Comparison of ENCODE assay signal across 10 cellular contexts in the genomic region with DNA sequence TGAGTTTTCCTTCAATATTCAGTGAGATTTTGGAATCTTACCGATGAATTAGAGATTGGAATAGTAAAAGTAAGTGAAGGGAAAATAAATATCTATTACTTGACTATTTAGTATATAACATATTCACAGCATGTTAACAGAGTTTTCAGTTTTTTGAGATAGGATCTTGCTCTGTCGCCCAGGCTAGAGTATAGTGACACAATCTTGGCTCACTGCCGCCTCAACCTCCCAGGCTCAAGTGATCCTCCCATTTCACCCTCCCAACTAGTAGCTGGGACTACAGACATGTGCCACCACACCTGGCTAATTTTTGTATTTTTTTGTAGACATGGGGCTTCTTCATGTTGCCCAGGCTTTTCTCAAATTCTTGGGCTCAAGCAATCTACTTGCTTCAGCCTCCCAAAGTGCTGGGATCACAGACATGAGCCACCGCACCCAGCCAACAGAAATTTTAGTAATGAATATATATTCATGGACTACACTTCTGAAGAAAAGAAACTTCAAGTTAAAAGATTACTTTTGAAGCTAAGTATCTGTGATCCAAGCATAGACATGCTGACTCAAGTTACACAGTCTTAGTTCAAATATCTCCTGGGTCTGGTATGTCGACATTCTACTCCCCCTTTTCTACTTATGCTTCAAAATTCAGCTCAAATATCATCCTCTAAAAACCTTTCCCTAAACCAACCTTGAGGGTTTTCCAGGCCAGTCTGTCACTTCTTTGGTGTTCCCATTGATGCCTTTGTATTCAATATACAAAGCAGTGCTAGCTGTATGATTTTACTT. TPM values are rescaled to one million over a fixed set of nuclear protein-coding genes. Genes with fewer than 3 reads are reported as not detected.
DNase-seq lines count a peak whose midpoint lies in the region; ATAC-seq and TF ChIP-seq lines count a peak whose summit lies in the region.
"Had no signal": no experiment of that assay in that cellular context is flagged by ENCODE, and none has a peak within 500 bp of the region (broad histone marks: within the 10 kb centered on the region; RNA-seq: fewer than 3 reads in every experiment).

No MANE protein-coding gene starts in this region.

- TF ChIP-seq CTCF in upper lobe of right lung (IDR thresholded peaks at IDR 0.05), result no peak

- H3K27ac ChIP-seq in upper lobe of right lung, result no peak overlapping the region

- peaks cover 63% of the 10 kb centered on the region for H3K4me1 ChIP-seq in upper lobe of right lung

- DNase-seq in Right ventricle myocardium superior (no peak), cardiac septum (ENCODE audit: low spot score) (no peak), amniotic epithelial cell (ENCODE audit: low read depth) (peak; percentile 63), iris pigment epithelial cell (ENCODE audit: low read depth) (peak; percentile 83), upper lobe of right lung (no peak), DMS53 (lab: John Stamatoyannopoulos, UW) (no peak), DMS114 treated with DMSO at 0.1 percent for 48 hours (lab: John Stamatoyannopoulos, UW; ENCODE audit: unreplicated experiment) (no peak), NCI-H526 treated with DMSO at 0.1 percent for 48 hours (lab: John Stamatoyannopoulos, UW) (no peak)
- DNase-seq: occipital lobe, T-helper 9 cell had no signal

- no peaks in the 10 kb centered on the region for H3K36me3 ChIP-seq in upper lobe of right lung

- no peaks in the 10 kb centered on the region for H3K27me3 ChIP-seq in upper lobe of right lung

- intact Hi-C loops in Right ventricle myocardium superior (cut with DNase I) (no loop called here), cardiac septum (cut with DNase I) (no loop called here), upper lobe of right lung (cut with DNase I) (no loop called here)

- no peaks in the 10 kb centered on the region for H3K9me3 ChIP-seq in upper lobe of right lung

- peak; percentile 34 for ATAC-seq in Right ventricle myocardium superior (ENCODE audit: poor library complexity)
- peak; percentile 46 for ATAC-seq in upper lobe of right lung

- H3K4me3 ChIP-seq in upper lobe of right lung, result no peak overlapping the region

RNA-seq across cellular contexts. Expression of a gene that starts 13.8 kb away (rescaled TPM):
- total RNA-seq in Right ventricle myocardium superior (77.3 TPM), cardiac septum (81.4 TPM), upper lobe of right lung (65.9 TPM)

RNA-seq across cellular contexts. Expression of a gene that starts 39.3 kb away (rescaled TPM):
- total RNA-seq in Right ventricle myocardium superior (39.9 TPM), cardiac septum (43.9 TPM), upper lobe of right lung (49.4 TPM)

RNA-seq across cellular contexts. Expression of a gene that starts 50.2 kb away (rescaled TPM):
- total RNA-seq in Right ventricle myocardium superior, result 410 TPM
- total RNA-seq in cardiac septum, result 116 TPM
- total RNA-seq in upper lobe of right lung, result 52.2 TPM

Comparison
In these comparisons a context has a peak if more than half of its experiments do, and no peak if none do; other contexts are left out.
1. DNase-seq: peak in amniotic epithelial cell (single experiment) and iris pigment epithelial cell (single experiment); none in Right ventricle myocardium superior (single experiment), cardiac septum (single experiment), upper lobe of right lung (single experiment), DMS53 (single experiment), DMS114 treated with DMSO at 0.1 percent for 48 hours (single experiment) and NCI-H526 treated with DMSO at 0.1 percent for 48 hours (single experiment).